In genomic region chr10:32005050-32005449, GRCh38 we compare ENCODE assay signal across 8 cellular contexts. TPM values are rescaled to one million over a fixed set of nuclear protein-coding genes. Genes with fewer than 3 reads are reported as not detected.
A peak's percentile ranks its signal among the peaks of the same experiment; 100 is the strongest.
DNase-seq lines count a peak whose midpoint lies in the region; ATAC-seq, FAIRE-seq and TF ChIP-seq lines count a peak whose summit lies in the region.

No MANE protein-coding gene starts in this region.

- H3K36me3 ChIP-seq in A673 (ENCODE audit: insufficient read depth, low read length, poor library complexity, severe bottlenecking): peaks cover 22% of the 10 kb centered on the region
- no peaks in the 10 kb centered on the region for H3K36me3 ChIP-seq in colonic mucosa

- H3K9me3 ChIP-seq in A673 (ENCODE audit: low read depth, low read length, poor library complexity, severe bottlenecking) (no peaks in the 10 kb centered on the region), colonic mucosa (no peaks in the 10 kb centered on the region)

- DNase-seq in A673 (ENCODE audit: low spot score) (peak; percentile 61), EH (ENCODE audit: low read depth) (peak; percentile 53), HTR-8/SVneo (ENCODE audit: insufficient read length, low spot score) (peak; percentile 29), SW480 (ENCODE audit: low spot score) (peak; percentile 43), colonic mucosa (peak; percentile 46), lung microvascular endothelial cell (ENCODE audit: low read depth in 2 of 2) (peak; percentile 61 to 66)

- H3K4me3 ChIP-seq in A673 (ENCODE audit: low read depth, low read length, poor library complexity, severe bottlenecking): no peak overlapping the region
- H3K4me3 ChIP-seq in colonic mucosa: no peak overlapping the region

- CTCF ChIA-PET in A673 (lab: Charles Lee): interaction anchor here (0.9 kb wide), 1 partner anchor 143 kb away, joined by 6 read pairs; no protein-coding TSS in a partner anchor

- H3K4me1 ChIP-seq in A673 (ENCODE audit: insufficient read depth, low read length, poor library complexity, severe bottlenecking) (no peaks in the 10 kb centered on the region), colonic mucosa (no peaks in the 10 kb centered on the region)

- ATAC-seq in GM21390 (IDR thresholded peaks at IDR 0.05; ENCODE audit: unreplicated experiment): no peak
- no peak for ATAC-seq in HG03135 (IDR thresholded peaks at IDR 0.05; ENCODE audit: unreplicated experiment)

- peak; percentile 51 for FAIRE-seq in HTR-8/SVneo (lab: Jason Lieb, UNC)

- intact Hi-C loops in A673 (cut with micrococcal nuclease; ENCODE audit: unreplicated experiment) (loop anchor here (5.0 to 10.0 kb wide), 2 partner anchors 143 to 170 kb away; no protein-coding TSS in a partner anchor), colonic mucosa (cut with DNase I) (no loop called here)

- TF ChIP-seq CTCF in A673 (conservative IDR thresholded peaks at IDR 0.05; ENCODE audit: low read depth, low read length) (peak; percentile 73), colonic mucosa (IDR thresholded peaks at IDR 0.05) (peak; percentile 25)

- no peak overlapping the region for H3K9ac ChIP-seq in colonic mucosa (ENCODE audit: low read depth in 2 of 2, low read length in 2 of 2)

- H3K27ac ChIP-seq in A673 (ENCODE audit: low read depth, low read length, poor library complexity, severe bottlenecking) (no peak overlapping the region), colonic mucosa (no peak overlapping the region)

- BruUV-seq in A673 (replicated peaks; lab: Mats Ljungman, UMichigan): no TSS peak

- POLR2A ChIA-PET in A673 (lab: Charles Lee; ENCODE audit: low non-redundant PET): no interaction called here

- H3K27me3 ChIP-seq in A673 (replicated peaks; ENCODE audit: insufficient read depth, low read depth, low read length, poor library complexity) (no peaks in the 10 kb centered on the region), colonic mucosa (no peaks in the 10 kb centered on the region)

RNA-seq across cellular contexts. Expression of gene KIF5B, which starts 51.2 kb away (rescaled TPM):
- total RNA-seq in A673 (2021): 135 and 148 TPM in 2 replicates
- 100 to 1,000 TPM; 119 to 153 TPM for total RNA-seq in colonic mucosa
- total RNA-seq in lung microvascular endothelial cell: 71.3 and 91.9 TPM in 2 replicates
